20 cellular contexts compared by ENCODE assay signal in genomic region chr5:148436029-148436428, GRCh38.
"Had no signal": no experiment of that assay in that cellular context is flagged by ENCODE, and none has a peak within 500 bp of the region (broad histone marks: within the 10 kb centered on the region; RNA-seq: fewer than 3 reads in every experiment).

No MANE protein-coding gene starts in this region.

- H3K9me3 Mint-ChIP-seq: memory B cell; naive thymus-derived CD8-positive, alpha-beta T cell; nephron; neural crest cell; stimulated activated memory B cell treated with anti-CD40 and anti-IgM and Interleukin-4, amounts not matched to agents 10 μg/mL and 1 μg/mL and 100 μg/mL, for 72 hours; type B pancreatic cell had no signal

- DNase-seq: heart right ventricle; islet precursor cell; left ventricle myocardium superior; midbrain; naive thymus-derived CD8-positive, alpha-beta T cell; nucleus accumbens; pancreas; right lobe of liver; stimulated activated CD4-positive, alpha-beta T cell treated with anti-CD3 and anti-CD28 coated beads, Interleukin-1b, Interleukin-23, amount 100 ng/mL, for 48 hours; stimulated activated CD4-positive, alpha-beta T cell treated with anti-CD3 and anti-CD28 coated beads, Interleukin-2, amount 100 ng/mL, for 48 hours; stimulated activated CD4-positive, alpha-beta T cell treated with anti-CD3 and anti-CD28 coated beads, Interleukin-4, amount 100 ng/mL, for 4 hours; stimulated activated CD8-positive, alpha-beta memory T cell treated with anti-CD3 and anti-CD28 coated beads, Interleukin-4, amount 100 ng/mL, for 48 hours; stimulated activated naive CD4-positive, alpha-beta T cell treated with Interleukin-2 at 50 U/mL for 16 hours; uterus had no signal

- H3K4me3 Mint-ChIP-seq: memory B cell; naive thymus-derived CD8-positive, alpha-beta T cell; nephron; neural crest cell; stimulated activated memory B cell treated with anti-CD40 and anti-IgM and Interleukin-4, amounts not matched to agents 10 μg/mL and 1 μg/mL and 100 μg/mL, for 72 hours; type B pancreatic cell had no signal

- ATAC-seq: heart right ventricle; left lobe of liver; left ventricle myocardium superior; naive thymus-derived CD8-positive, alpha-beta T cell; pancreas; right lobe of liver; stimulated activated memory B cell treated with anti-CD40 and anti-IgM and Interleukin-4, amounts not matched to agents 10 μg/mL and 1 μg/mL and 100 μg/mL, for 72 hours had no signal

- H3K27me3 Mint-ChIP-seq: memory B cell; naive thymus-derived CD8-positive, alpha-beta T cell; stimulated activated memory B cell treated with anti-CD40 and anti-IgM and Interleukin-4, amounts not matched to agents 10 μg/mL and 1 μg/mL and 100 μg/mL, for 72 hours; type B pancreatic cell had no signal

- H3K27ac Mint-ChIP-seq: memory B cell; nephron; stimulated activated memory B cell treated with anti-CD40 and anti-IgM and Interleukin-4, amounts not matched to agents 10 μg/mL and 1 μg/mL and 100 μg/mL, for 72 hours; type B pancreatic cell had no signal

- H3K4me1 Mint-ChIP-seq: memory B cell; neural crest cell; stimulated activated memory B cell treated with anti-CD40 and anti-IgM and Interleukin-4, amounts not matched to agents 10 μg/mL and 1 μg/mL and 100 μg/mL, for 72 hours had no signal
